21 cellular contexts compared by ENCODE assay signal in the genomic region with DNA sequence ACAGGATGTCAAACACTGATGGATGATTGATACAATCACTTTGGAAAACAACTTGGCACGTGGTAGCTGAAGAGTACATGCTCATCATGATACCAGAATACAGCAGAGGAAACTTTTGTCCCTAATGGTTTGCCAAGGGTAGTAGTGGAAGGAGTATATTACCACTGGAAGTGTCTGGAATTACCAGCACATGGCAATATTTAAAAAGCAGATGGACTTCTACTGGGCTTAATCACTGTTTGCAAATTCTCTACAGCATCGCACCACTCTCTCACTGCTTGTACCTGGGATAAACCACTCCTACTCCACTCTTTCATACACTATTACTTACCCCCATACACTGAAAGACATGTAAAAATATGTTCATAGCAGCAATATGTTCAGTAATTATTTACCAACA. TPM values are rescaled to one million over a fixed set of nuclear protein-coding genes. Genes with fewer than 3 reads are reported as not detected.
A peak's percentile ranks its signal among the peaks of the same experiment; 100 is the strongest.
DNase-seq lines count a peak whose midpoint lies in the region; ATAC-seq, FAIRE-seq and TF ChIP-seq lines count a peak whose summit lies in the region.
"Had no signal": no experiment of that assay in that cellular context is flagged by ENCODE, and none has a peak within 500 bp of the region (broad histone marks: within the 10 kb centered on the region; RNA-seq: fewer than 3 reads in every experiment).

No MANE protein-coding gene starts in this region.

- no peak for TF ChIP-seq CTCF in Panc1 (IDR thresholded peaks at IDR 0.05)
- no peak for TF ChIP-seq CTCF in keratinocyte (optimal IDR thresholded peaks at IDR 0.05 in 1 of 3, IDR thresholded peaks at IDR 0.05 in 1 of 3, conservative IDR thresholded peaks at IDR 0.05 in 1 of 3; ENCODE audit: extremely low read depth in 1 of 3, insufficient read depth in 2 of 3, low read length in 3 of 3)
- TF ChIP-seq CTCF in left lung (IDR thresholded peaks at IDR 0.05): no peak

- no peak for TF ChIP-seq POLR2A in H54 (IDR thresholded peaks at IDR 0.05; ENCODE audit: low read depth, low read length)

- CTCF ChIA-PET in Panc1 (lab: Charles Lee): no interaction called here

- H3K4me2 ChIP-seq in keratinocyte (ENCODE audit: control insufficient read depth, extremely low read depth, insufficient read depth, low read depth, low read length): no peak overlapping the region

- no peaks in the 10 kb centered on the region for H4K20me1 ChIP-seq in keratinocyte (ENCODE audit: control insufficient read depth, extremely low read depth, insufficient read depth, low read length)

- H2AFZ ChIP-seq in keratinocyte (ENCODE audit: control insufficient read depth, low read length): no peak overlapping the region
- H2AFZ ChIP-seq: GM23248 had no signal

- intact Hi-C loops in Panc1 (cut with micrococcal nuclease; ENCODE audit: unreplicated experiment): no loop called here
- intact Hi-C loops in left lung (cut with DNase I): no loop called here

- H3K9me1 ChIP-seq in keratinocyte (ENCODE audit: control insufficient read depth, extremely low read depth, insufficient read depth, low read length): no peaks in the 10 kb centered on the region

- dilution Hi-C loops in keratinocyte (cut with MboI; ENCODE audit: extremely low pct_ligation_motif_present, low sequenced_read_pairs): no loop called here

- ATAC-seq in Panc1 (no peak), HG02798 (IDR thresholded peaks at IDR 0.05; ENCODE audit: poor library complexity, unreplicated experiment) (no peak), left lung (no peak)
- ATAC-seq: GM12878, HCT116 had no signal

- DNase-seq in H54 (ENCODE audit: insufficient read length, low spot score) (no peak), Panc1 (ENCODE audit: low read depth, low spot score) (no peak), keratinocyte (ENCODE audit: low read depth, low spot score) (no peak), globus pallidus (ENCODE audit: low spot score) (no peak), left lung (no peak)
- DNase-seq: C1 segment of cervical spinal cord; Caco-2; CD4-positive, alpha-beta memory T cell; DMS 273 treated with DMSO at 0.1 percent for 48 hours; DMS79; EL; GDM1; GM23248; H9 had no signal

- peaks cover 22% of the 10 kb centered on the region for H3K36me3 ChIP-seq in Panc1 (ENCODE audit: control insufficient read depth, insufficient read depth, low read length)
- peaks cover 12 to 15% of the 10 kb centered on the region in 2 experiments for H3K36me3 ChIP-seq in keratinocyte (ENCODE audit: control insufficient read depth in 2 of 2, extremely low read depth in 1 of 2, insufficient read depth in 2 of 2, low read length in 2 of 2)
- peaks cover 0 to 63% of the 10 kb centered on the region in 2 donors for H3K36me3 ChIP-seq in left lung

- H3K4me3 ChIP-seq in Panc1 (ENCODE audit: low read depth in 2 of 2, low read length in 2 of 2) (no peak overlapping the region), keratinocyte (ENCODE audit: control insufficient read depth in 2 of 3, extremely low read depth in 1 of 3, insufficient read depth in 2 of 3, low read depth in 1 of 3, low read length in 3 of 3) (no peak overlapping the region), left lung (no peak overlapping the region)
- H3K4me3 ChIP-seq: GM12878, GM23248 had no signal

- in situ Hi-C loops in Panc1 (cut with HindIII; ENCODE audit: low pct_unique_long_range_greater_than_20kb, low sequenced_read_pairs): no loop called here

- POLR2A ChIA-PET in Panc1 (lab: Charles Lee): no interaction called here

- H3K9me3 ChIP-seq in Panc1 (ENCODE audit: control insufficient read depth, insufficient read depth, low read depth, low read length): no peaks in the 10 kb centered on the region
- no peaks in the 10 kb centered on the region for H3K9me3 ChIP-seq in keratinocyte (ENCODE audit: control insufficient read depth, low read depth, low read length)
- no peaks in the 10 kb centered on the region for H3K9me3 ChIP-seq in left lung
- H3K9me3 ChIP-seq: Caco-2 had no signal

- H3K27ac ChIP-seq in Panc1 (ENCODE audit: low read length) (no peak overlapping the region), keratinocyte (ENCODE audit: control insufficient read depth, insufficient read depth, low read length) (no peak overlapping the region), left lung (no peak overlapping the region)
- H3K27ac ChIP-seq: GM23248 had no signal

- no peak overlapping the region for H3K9ac ChIP-seq in keratinocyte (ENCODE audit: control insufficient read depth, extremely low read depth, insufficient read depth, low read length)
- H3K9ac ChIP-seq: GM23248 had no signal

- H3K27me3 ChIP-seq in Panc1 (ENCODE audit: control insufficient read depth, insufficient read depth, low read length): no peaks in the 10 kb centered on the region
- no peaks in the 10 kb centered on the region for H3K27me3 ChIP-seq in keratinocyte (ENCODE audit: control insufficient read depth, extremely low read depth, insufficient read depth, low read length)
- H3K27me3 ChIP-seq in left lung: no peaks in the 10 kb centered on the region

- H3K4me1 ChIP-seq in Panc1 (ENCODE audit: control insufficient read depth, insufficient read depth, low read length) (no peaks in the 10 kb centered on the region), keratinocyte (ENCODE audit: control insufficient read depth, extremely low read depth, insufficient read depth, low read length) (no peaks in the 10 kb centered on the region), left lung (no peaks in the 10 kb centered on the region)
- H3K4me1 ChIP-seq: Caco-2 had no signal

- FAIRE-seq in H54 (lab: Jason Lieb, UNC): peak; percentile 90
- FAIRE-seq in keratinocyte (lab: Jason Lieb, UNC): peak; percentile 23
- FAIRE-seq: GM12878, GM19239, H1 had no signal

- H3K79me2 ChIP-seq in keratinocyte (ENCODE audit: control insufficient read depth, insufficient read depth, low read length): no peaks in the 10 kb centered on the region

- TSS peak; percentile 1 for BruUV-seq in Panc1 (replicated peaks; lab: Mats Ljungman, UMichigan)

RNA-seq across cellular contexts. Expression of gene GP5, which starts 19.6 kb away (rescaled TPM):
- 0.05 TPM for total RNA-seq in Panc1 (2021; ENCODE audit: unreplicated experiment)
- polyA plus RNA-seq in Panc1 (2012; ENCODE audit: insufficient read length): not detected
- 0.02 to 0.05 TPM (median 0.04 TPM) in 3 replicates for polyA plus RNA-seq in keratinocyte
- polyA plus RNA-seq in keratinocyte (2011; ENCODE audit: low read depth): not detected
- polyA plus RNA-seq in keratinocyte (2011; cell fraction: cytosol; rRNA removed): not detected in 2 replicates
- 0.22 and 0.25 TPM in 2 replicates for polyA plus RNA-seq in keratinocyte (2011; cell fraction: nucleus; rRNA removed)
- polyA plus RNA-seq in keratinocyte (2012; ENCODE audit: low replicate concordance): not detected in 2 replicates
- polyA minus RNA-seq in keratinocyte: 0.10 to 0.29 TPM (median 0.13 TPM) in 3 replicates
- not detected for polyA minus RNA-seq in keratinocyte (2011; cell fraction: cytosol; rRNA and poly(A)+ RNA removed)
- 0.53 and 0.85 TPM in 2 replicates for polyA minus RNA-seq in keratinocyte (2011; cell fraction: nucleus; rRNA and poly(A)+ RNA removed)
- total RNA-seq in left lung: under 1 TPM; 0.15 to 0.16 TPM
- total RNA-seq: GM12878, H9 had no signal
- polyA plus RNA-seq: BJ, GM12878, GM23248 had no signal

RNA-seq across cellular contexts. Expression of gene LRRC15, which starts 49.1 kb away (rescaled TPM):
- total RNA-seq in Panc1 (2021; ENCODE audit: unreplicated experiment) (0.28 TPM), left lung (1 to 10 TPM in 1 of 2 donors, under 1 TPM in 1; 0.42 to 6.2 TPM)
- polyA plus RNA-seq in Panc1 (2012; ENCODE audit: insufficient read length): 0.11 TPM
- polyA plus RNA-seq in keratinocyte: not detected in 3 replicates
- not detected for polyA plus RNA-seq in keratinocyte (2011; ENCODE audit: low read depth)
- polyA plus RNA-seq in keratinocyte (2011; cell fraction: cytosol; rRNA removed): not detected in 2 replicates
- not detected in 2 replicates for polyA plus RNA-seq in keratinocyte (2011; cell fraction: nucleus; rRNA removed)
- not detected in 2 replicates for polyA plus RNA-seq in keratinocyte (2012; ENCODE audit: low replicate concordance)
- polyA minus RNA-seq in keratinocyte: not detected in 3 replicates
- not detected for polyA minus RNA-seq in keratinocyte (2011; cell fraction: cytosol; rRNA and poly(A)+ RNA removed)
- not detected in 2 replicates for polyA minus RNA-seq in keratinocyte (2011; cell fraction: nucleus; rRNA and poly(A)+ RNA removed)
- total RNA-seq: A673; CD4-positive, alpha-beta memory T cell; GM12878 had no signal
- polyA plus RNA-seq: CD4-positive, alpha-beta memory T cell; GM12878 had no signal
